In genomic region chr19:23913931-23914330, GRCh38 we compare ENCODE assay signal across 1 cellular context.
TF ChIP-seq lines count a peak whose summit lies in the region.

No MANE protein-coding gene starts in this region.

TF ChIP-seq in GM23338, 12 proteins besides CTCF, POLR2A, EP300 and RAD21 (continued from another document):
- TF ChIP-seq ZNF462 (CRISPR knock-in tag; IDR thresholded peaks at IDR 0.05) (no peak), STAT1 (IDR thresholded peaks at IDR 0.05; ENCODE audit: unreplicated experiment) (no peak), EZH2 (IDR thresholded peaks at IDR 0.05; ENCODE audit: low read depth, unreplicated experiment) (no peak), EZH2phosphoT487 (IDR thresholded peaks at IDR 0.05; ENCODE audit: unreplicated experiment) (no peak), ETS1 (IDR thresholded peaks at IDR 0.05) (no peak), ZNF331 (CRISPR knock-in tag; IDR thresholded peaks at IDR 0.05; ENCODE audit: low read depth) (no peak), JUNB (IDR thresholded peaks at IDR 0.05; ENCODE audit: unreplicated experiment) (no peak), POLR2AphosphoS5 (IDR thresholded peaks at IDR 0.05; ENCODE audit: low read depth) (no peak)
